13 cellular contexts compared by ENCODE assay signal in the genomic region with DNA sequence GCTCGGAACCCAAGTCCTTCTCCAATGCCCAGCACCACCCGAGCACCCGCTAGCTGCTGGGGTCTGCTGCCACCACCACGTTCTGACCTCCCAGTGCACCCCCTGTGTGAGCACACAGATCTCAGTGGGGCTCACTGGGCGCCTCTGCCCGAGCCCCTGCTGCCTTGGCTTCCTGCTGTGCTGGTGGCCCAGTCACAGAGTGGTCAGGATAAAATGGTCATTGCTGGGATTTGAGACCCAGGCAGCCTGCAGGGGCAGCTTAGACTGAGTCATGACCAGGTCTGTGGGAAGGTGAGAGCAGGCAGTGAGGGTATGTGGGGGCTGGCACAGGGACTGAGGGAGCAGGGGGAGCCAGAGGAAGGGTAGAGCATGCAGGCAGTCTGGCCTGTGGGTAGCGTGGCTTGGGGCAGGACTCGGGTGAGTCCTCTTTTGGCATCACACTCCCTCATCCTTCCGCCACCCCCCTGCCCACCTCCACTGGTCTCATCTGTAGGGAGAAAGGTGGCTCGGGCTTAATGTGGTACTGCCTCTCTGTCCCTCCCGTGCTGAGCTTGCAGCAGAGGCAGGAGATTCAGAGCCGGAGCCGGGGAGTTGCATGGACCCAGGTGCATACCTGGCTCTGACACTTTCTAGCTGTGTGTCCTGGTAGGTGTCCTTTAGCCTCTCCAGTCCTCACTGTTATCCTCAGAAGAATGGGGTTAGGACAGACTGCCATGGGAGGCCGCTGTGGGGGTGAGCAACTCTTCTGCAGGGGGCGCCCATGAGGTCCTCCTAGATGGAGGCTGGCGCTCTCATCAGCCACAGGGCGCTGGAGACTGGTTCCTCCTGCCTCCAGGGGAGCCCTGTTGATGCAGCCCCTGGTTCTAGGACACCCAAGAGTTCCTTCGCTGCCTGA. TPM values are rescaled to one million over a fixed set of nuclear protein-coding genes. Genes with fewer than 3 reads are reported as not detected.
DNase-seq lines count a peak whose midpoint lies in the region; ATAC-seq and TF ChIP-seq lines count a peak whose summit lies in the region.
"Had no signal": no experiment of that assay in that cellular context is flagged by ENCODE, and none has a peak within 500 bp of the region (broad histone marks: within the 10 kb centered on the region; RNA-seq: fewer than 3 reads in every experiment).

No MANE protein-coding gene starts in this region.

- TF ChIP-seq CTCF in GM06990 (IDR thresholded peaks at IDR 0.05; ENCODE audit: insufficient read depth, low read length, poor library complexity, severe bottlenecking) (peak; percentile 29), NB4 (IDR thresholded peaks at IDR 0.05; ENCODE audit: low read depth, low read length) (peak; percentile 19), neural crest cell (conservative IDR thresholded peaks at IDR 0.05) (no peak)

- H3K9me3 Mint-ChIP-seq in activated T-helper 2 cell treated with anti-CD3 and anti-CD28 coated beads, Interferon-gamma antibody, Interleukin-2, Interleukin-4, amounts not matched to agents 10 μg/mL and 5 μg/mL and 100 μg/mL, durations not matched to agents 14 hours and 24 hours and 36 hours: no peaks in the 10 kb centered on the region
- H3K9me3 Mint-ChIP-seq in neural crest cell: no peaks in the 10 kb centered on the region

- H3K4me3 ChIP-seq in GM06990 (replicated peaks; ENCODE audit: low read depth, low read length) (no peak overlapping the region), NB4 (ENCODE audit: low read depth, low read length) (no peak overlapping the region)
- H3K4me3 ChIP-seq: lung had no signal

- ATAC-seq in GM21619 (IDR thresholded peaks at IDR 0.05; ENCODE audit: unreplicated experiment) (no peak), GM18861 (IDR thresholded peaks at IDR 0.05; ENCODE audit: unreplicated experiment) (no peak)
- ATAC-seq: activated CD4-positive, CD25-positive, alpha-beta regulatory T cell treated with anti-CD3 and anti-CD28 coated beads, Interleukin-2, amount 50 U/mL, for 24 hours had no signal

- H3K4me3 Mint-ChIP-seq in activated T-helper 2 cell treated with anti-CD3 and anti-CD28 coated beads, Interferon-gamma antibody, Interleukin-2, Interleukin-4, amounts not matched to agents 10 μg/mL and 5 μg/mL and 100 μg/mL, durations not matched to agents 14 hours and 24 hours and 36 hours (ENCODE audit: low read depth): no peak overlapping the region
- no peak overlapping the region for H3K4me3 Mint-ChIP-seq in neural crest cell

- DNase-seq in GM06990 (ENCODE audit: extremely low read depth, insufficient read length) (no peak), NB4 (ENCODE audit: low read depth) (peak; percentile 34), neural crest cell (ENCODE audit: low read depth, low spot score) (no peak), C1 segment of cervical spinal cord (lab: John Stamatoyannopoulos, UW) (no peak)
- DNase-seq in activated T-helper 2 cell treated with anti-CD3 and anti-CD28 coated beads, Interferon-gamma antibody, Interleukin-2, Interleukin-4, amounts not matched to agents 10 μg/mL and 5 μg/mL and 100 μg/mL, durations not matched to agents 14 hours and 24 hours and 36 hours (ENCODE audit: low spot score): no peak
- DNase-seq: hippocampal formation, NCI-H1048, NCI-H524 had no signal

- TF ChIP-seq POLR2A in NB4 (IDR thresholded peaks at IDR 0.05; ENCODE audit: extremely low read depth, insufficient read length): no peak

- H3K27ac Mint-ChIP-seq in activated T-helper 2 cell treated with anti-CD3 and anti-CD28 coated beads, Interferon-gamma antibody, Interleukin-2, Interleukin-4, amounts not matched to agents 10 μg/mL and 5 μg/mL and 100 μg/mL, durations not matched to agents 14 hours and 24 hours and 36 hours: peak overlapping the region; percentile 89
- peak overlapping the region; percentile 57 for H3K27ac Mint-ChIP-seq in neural crest cell (ENCODE audit: unreplicated experiment)
- H3K27ac Mint-ChIP-seq: progenitor cell of endocrine pancreas had no signal

- H3K36me3 Mint-ChIP-seq in activated T-helper 2 cell treated with anti-CD3 and anti-CD28 coated beads, Interferon-gamma antibody, Interleukin-2, Interleukin-4, amounts not matched to agents 10 μg/mL and 5 μg/mL and 100 μg/mL, durations not matched to agents 14 hours and 24 hours and 36 hours (ENCODE audit: low read depth): peaks cover 59% of the 10 kb centered on the region
- H3K36me3 Mint-ChIP-seq in neural crest cell (ENCODE audit: low read depth): peaks cover 7% of the 10 kb centered on the region

- no peaks in the 10 kb centered on the region for H3K27me3 ChIP-seq in GM06990 (replicated peaks; ENCODE audit: control insufficient read depth, insufficient read depth, low read length)

- intact Hi-C loops in activated T-helper 2 cell treated with anti-CD3 and anti-CD28 coated beads, Interferon-gamma antibody, Interleukin-2, Interleukin-4, amounts not matched to agents 10 μg/mL and 5 μg/mL and 100 μg/mL, durations not matched to agents 14 hours and 24 hours and 36 hours (cut with micrococcal nuclease): no loop called here

- H3K4me1 Mint-ChIP-seq in activated T-helper 2 cell treated with anti-CD3 and anti-CD28 coated beads, Interferon-gamma antibody, Interleukin-2, Interleukin-4, amounts not matched to agents 10 μg/mL and 5 μg/mL and 100 μg/mL, durations not matched to agents 14 hours and 24 hours and 36 hours (ENCODE audit: low read depth): peaks cover 67% of the 10 kb centered on the region
- peaks cover 11% of the 10 kb centered on the region for H3K4me1 Mint-ChIP-seq in neural crest cell

- no peaks in the 10 kb centered on the region for H3K27me3 Mint-ChIP-seq in activated T-helper 2 cell treated with anti-CD3 and anti-CD28 coated beads, Interferon-gamma antibody, Interleukin-2, Interleukin-4, amounts not matched to agents 10 μg/mL and 5 μg/mL and 100 μg/mL, durations not matched to agents 14 hours and 24 hours and 36 hours (ENCODE audit: low read depth)
- H3K27me3 Mint-ChIP-seq in neural crest cell (ENCODE audit: low read depth): no peaks in the 10 kb centered on the region
- H3K27me3 Mint-ChIP-seq: progenitor cell of endocrine pancreas had no signal

- peaks cover 10% of the 10 kb centered on the region for H3K36me3 ChIP-seq in GM06990 (ENCODE audit: control insufficient read depth, insufficient read depth, low read length)

RNA-seq across cellular contexts. Expression of a gene that starts 32.1 kb away (rescaled TPM):
- total RNA-seq in activated T-helper 2 cell treated with anti-CD3 and anti-CD28 coated beads, Interferon-gamma antibody, Interleukin-2, Interleukin-4, amounts not matched to agents 10 μg/mL and 5 μg/mL and 100 μg/mL, durations not matched to agents 14 hours and 24 hours and 36 hours: 45.6 and 52.3 TPM in 2 replicates
- 31.1 and 35.9 TPM in 2 replicates for total RNA-seq in neural crest cell

RNA-seq across cellular contexts. Expression of a gene that starts 32.3 kb away (rescaled TPM):
- total RNA-seq in activated T-helper 2 cell treated with anti-CD3 and anti-CD28 coated beads, Interferon-gamma antibody, Interleukin-2, Interleukin-4, amounts not matched to agents 10 μg/mL and 5 μg/mL and 100 μg/mL, durations not matched to agents 14 hours and 24 hours and 36 hours: 54.4 and 59.6 TPM in 2 replicates
- 32.7 and 34.6 TPM in 2 replicates for total RNA-seq in neural crest cell

RNA-seq across cellular contexts. Expression of a gene that starts 43.4 kb away (rescaled TPM):
- total RNA-seq in activated T-helper 2 cell treated with anti-CD3 and anti-CD28 coated beads, Interferon-gamma antibody, Interleukin-2, Interleukin-4, amounts not matched to agents 10 μg/mL and 5 μg/mL and 100 μg/mL, durations not matched to agents 14 hours and 24 hours and 36 hours: 52.5 and 55.8 TPM in 2 replicates
- total RNA-seq in neural crest cell: 36.9 and 40.5 TPM in 2 replicates
